Comparison of ENCODE assay signal across 30 cellular contexts in genomic region chr14:46399049-46399448, GRCh38.
DNase-seq lines count a peak whose midpoint lies in the region; ATAC-seq, FAIRE-seq and TF ChIP-seq lines count a peak whose summit lies in the region.
"Had no signal": no experiment of that assay in that cellular context is flagged by ENCODE, and none has a peak within 500 bp of the region (broad histone marks: within the 10 kb centered on the region; RNA-seq: fewer than 3 reads in every experiment).

No MANE protein-coding gene starts in this region.

- no peak for ATAC-seq in activated T-cell treated with anti-CD3 and anti-CD28 coated beads, Interleukin-2, amount 50 U/mL, for 72 hours (replicated peaks in 1 of 2)
- no peak for ATAC-seq in HG02870 (IDR thresholded peaks at IDR 0.05; ENCODE audit: unreplicated experiment)
- ATAC-seq: CD8-positive, alpha-beta T cell; esophagus mucosa; HCT116 had no signal

- no peaks in the 10 kb centered on the region for H4K20me1 ChIP-seq in H9 (ENCODE audit: control insufficient read depth, insufficient read depth, insufficient read length)

- no peak overlapping the region for H4K8ac ChIP-seq in H9 (replicated peaks; ENCODE audit: insufficient read length, low read depth, low read length)

- H3K27me3 Mint-ChIP-seq in H9 (ENCODE audit: low read depth): no peaks in the 10 kb centered on the region
- no peaks in the 10 kb centered on the region for H3K27me3 Mint-ChIP-seq in activated T-cell treated with anti-CD3 and anti-CD28 coated beads, Interleukin-2, amount 50 U/mL, for 72 hours (ENCODE audit: low read depth)
- H3K27me3 Mint-ChIP-seq: activated naive CD4-positive, alpha-beta T cell treated with anti-CD3 and anti-CD28 coated beads, Interleukin-2, amount 50 U/mL, for 24 hours; B cell; naive B cell had no signal

- FAIRE-seq in urothelium cell line (lab: Jason Lieb, UNC) (no peak), frontal cortex (lab: Jason Lieb, UNC) (no peak)
- FAIRE-seq: HTR-8/SVneo had no signal

- DNase-seq in BE2C (peak; percentile 46), H9 (no peak), NCI-H2107 treated with DMSO at 0.1 percent for 48 hours (lab: John Stamatoyannopoulos, UW; ENCODE audit: unreplicated experiment) (peak; percentile 85), SK-N-DZ (ENCODE audit: low spot score) (peak; percentile 85), urothelium cell line (ENCODE audit: low spot score) (no peak), frontal cortex (ENCODE audit: low spot score in 2 of 2) (no peak)
- DNase-seq in activated T-cell treated with anti-CD3 and anti-CD28 coated beads, Interleukin-2, amount 50 U/mL, for 72 hours: no peak
- DNase-seq: ACHN; amygdala; brain microvascular endothelial cell; CD8-positive, alpha-beta T cell; cerebellar nuclear complex; head of caudate nucleus; kidney; naive B cell; NCI-H524 treated with DMSO at 0.1 percent for 48 hours; nucleus accumbens; Peyer's patch; sigmoid colon; stimulated activated CD4-positive, alpha-beta T cell treated with anti-CD3 and anti-CD28 coated beads, Interleukin-4, amount 100 ng/mL, for 4 hours; T-helper 9 cell; tibial artery had no signal

- no peaks in the 10 kb centered on the region for H3K9me3 ChIP-seq in BE2C
- no peaks in the 10 kb centered on the region for H3K9me3 ChIP-seq in H9 (ENCODE audit: control insufficient read depth, low read depth, low read length)
- H3K9me3 ChIP-seq: Peyer's patch, prostate gland, sigmoid colon, tibial artery had no signal

- no peak overlapping the region for H3K18ac ChIP-seq in H9 (ENCODE audit: insufficient read length, low read depth, low read length)

- no peak overlapping the region for H2BK120ac ChIP-seq in H9 (ENCODE audit: low read depth, low read length, poor library complexity, severe bottlenecking)

- no peaks in the 10 kb centered on the region for H3K79me2 ChIP-seq in H9 (ENCODE audit: insufficient read depth, low read length)

- no peak overlapping the region for H3K4ac ChIP-seq in H9 (ENCODE audit: low read depth, low read length)

- H3K9ac ChIP-seq in H9 (ENCODE audit: extremely low read depth, insufficient read length, low read length): no peak overlapping the region

- H2AFZ ChIP-seq in H9 (ENCODE audit: low read length): no peak overlapping the region

- no peak overlapping the region for H3K27ac ChIP-seq in H9 (ENCODE audit: insufficient read length, low read depth, low read length)
- H3K27ac ChIP-seq: brain microvascular endothelial cell, Peyer's patch, prostate gland, sigmoid colon, tibial artery had no signal

- H3K27me3 ChIP-seq in BE2C: no peaks in the 10 kb centered on the region
- H3K27me3 ChIP-seq in H9 (ENCODE audit: insufficient read depth, low read length): no peaks in the 10 kb centered on the region
- H3K27me3 ChIP-seq: brain microvascular endothelial cell, Peyer's patch, sigmoid colon, tibial artery had no signal

- no peak overlapping the region for H3K4me3 Mint-ChIP-seq in H9
- H3K4me3 Mint-ChIP-seq in activated T-cell treated with anti-CD3 and anti-CD28 coated beads, Interleukin-2, amount 50 U/mL, for 72 hours: no peak overlapping the region
- H3K4me3 Mint-ChIP-seq: activated naive CD4-positive, alpha-beta T cell treated with anti-CD3 and anti-CD28 coated beads, Interleukin-2, amount 50 U/mL, for 24 hours; B cell; CD8-positive, alpha-beta T cell; naive B cell had no signal

- H3K79me1 ChIP-seq in H9 (ENCODE audit: insufficient read depth, low read depth, low read length, poor library complexity, severe bottlenecking): no peaks in the 10 kb centered on the region

- H2BK12ac ChIP-seq in H9 (ENCODE audit: insufficient read length, low read depth, low read length): peak overlapping the region; percentile 82

- no peak overlapping the region for H2BK15ac ChIP-seq in H9 (ENCODE audit: low read depth, low read length)

- no peak overlapping the region for H2AK5ac ChIP-seq in H9 (ENCODE audit: insufficient read length, low read length)

- H3K23ac ChIP-seq in H9 (ENCODE audit: insufficient read length, low read depth, low read length): no peak overlapping the region

- no peaks in the 10 kb centered on the region for H3K9me3 Mint-ChIP-seq in H9
- peaks cover 0 to 4% of the 10 kb centered on the region in 2 donors for H3K9me3 Mint-ChIP-seq in activated T-cell treated with anti-CD3 and anti-CD28 coated beads, Interleukin-2, amount 50 U/mL, for 72 hours
- H3K9me3 Mint-ChIP-seq: activated naive CD4-positive, alpha-beta T cell treated with anti-CD3 and anti-CD28 coated beads, Interleukin-2, amount 50 U/mL, for 24 hours had no signal

- H3K4me2 ChIP-seq in H9 (ENCODE audit: insufficient read depth, insufficient read length, low read length): no peak overlapping the region

- no peak overlapping the region for H2BK5ac ChIP-seq in H9 (ENCODE audit: insufficient read length, low read length)

- no peak overlapping the region for H3K4me3 ChIP-seq in BE2C (ENCODE audit: low read depth, low read length)
- H3K4me3 ChIP-seq: Peyer's patch, prostate gland, sigmoid colon, tibial artery had no signal

- H4K91ac ChIP-seq in H9 (ENCODE audit: insufficient read length, low read depth, low read length): no peak overlapping the region

- no peak overlapping the region for H3K14ac ChIP-seq in H9 (ENCODE audit: insufficient read depth, low read length)

- H4K5ac ChIP-seq in H9 (ENCODE audit: insufficient read length, low read depth, low read length): no peak overlapping the region

- 100% methylated on average over 3 of the region's 5 CpGs for WGBS in H9 (ENCODE audit: extremely low coverage, insufficient read length, low lambda C conversion rate)

- H3K56ac ChIP-seq in H9 (ENCODE audit: insufficient read length, low read depth, low read length): no peak overlapping the region

- peaks cover 31 to 32% of the 10 kb centered on the region in 2 experiments for H3K4me1 Mint-ChIP-seq in H9
- no peaks in the 10 kb centered on the region for H3K4me1 Mint-ChIP-seq in activated T-cell treated with anti-CD3 and anti-CD28 coated beads, Interleukin-2, amount 50 U/mL, for 72 hours (ENCODE audit: low read depth)
- H3K4me1 Mint-ChIP-seq: activated naive CD4-positive, alpha-beta T cell treated with anti-CD3 and anti-CD28 coated beads, Interleukin-2, amount 50 U/mL, for 24 hours; B cell; naive B cell had no signal

- no peaks in the 10 kb centered on the region for H3K23me2 ChIP-seq in H9 (ENCODE audit: insufficient read length, low read depth, low read length, poor library complexity, severe bottlenecking)

- no peaks in the 10 kb centered on the region; a peak in 1 of 7 replicates for H3K36me3 Mint-ChIP-seq in H9 (ENCODE audit: insufficient read depth in 1 of 3, low read depth in 3 of 3)
- peaks cover 0 to 1% of the 10 kb centered on the region in 2 donors for H3K36me3 Mint-ChIP-seq in activated T-cell treated with anti-CD3 and anti-CD28 coated beads, Interleukin-2, amount 50 U/mL, for 72 hours (ENCODE audit: insufficient read depth in 2 of 2)
- H3K36me3 Mint-ChIP-seq: activated naive CD4-positive, alpha-beta T cell treated with anti-CD3 and anti-CD28 coated beads, Interleukin-2, amount 50 U/mL, for 24 hours; CD8-positive, alpha-beta T cell; naive B cell had no signal

- H3K4me1 ChIP-seq in BE2C (0 out of 2 replicates have a peak, but pooled peaks cover 5% of the 10 kb centered on the region), H9 (ENCODE audit: insufficient read depth, low read length) (no peaks in the 10 kb centered on the region; the same call in 1 of the 2 replicates)
- H3K4me1 ChIP-seq: Peyer's patch, prostate gland, sigmoid colon, tibial artery had no signal

- no peak for TF ChIP-seq CTCF in BE2C (IDR thresholded peaks at IDR 0.05; ENCODE audit: low read depth, low read length)
- TF ChIP-seq CTCF in H9 (conservative IDR thresholded peaks at IDR 0.05): no peak

- H2BK20ac ChIP-seq in H9 (ENCODE audit: low read depth, low read length, poor library complexity, severe bottlenecking): no peak overlapping the region

- H3T11ph ChIP-seq in H9 (ENCODE audit: low read length): no peak overlapping the region

- no peaks in the 10 kb centered on the region for H3K36me3 ChIP-seq in BE2C
- H3K36me3 ChIP-seq: brain microvascular endothelial cell, Peyer's patch, prostate gland, sigmoid colon, tibial artery had no signal

- no peak overlapping the region for H3K27ac Mint-ChIP-seq in H9
- H3K27ac Mint-ChIP-seq in activated T-cell treated with anti-CD3 and anti-CD28 coated beads, Interleukin-2, amount 50 U/mL, for 72 hours: no peak overlapping the region
- H3K27ac Mint-ChIP-seq: activated naive CD4-positive, alpha-beta T cell treated with anti-CD3 and anti-CD28 coated beads, Interleukin-2, amount 50 U/mL, for 24 hours; activated T-helper 2 cell treated with anti-CD3 and anti-CD28 coated beads, Interferon-gamma antibody, Interleukin-2, Interleukin-4, amounts not matched to agents 10 μg/mL and 5 μg/mL and 100 μg/mL, durations not matched to agents 14 hours and 24 hours and 36 hours; B cell; CD8-positive, alpha-beta T cell; naive B cell had no signal

Comparison
In these comparisons a context has a peak if more than half of its experiments do, and no peak if none do; other contexts are left out.
1. DNase-seq: peak in BE2C (single experiment), NCI-H2107 treated with DMSO at 0.1 percent for 48 hours (single experiment) and SK-N-DZ (single experiment); none in H9 (single experiment), activated T-cell treated with anti-CD3 and anti-CD28 coated beads, Interleukin-2, amount 50 U/mL, for 72 hours (0 of 2), urothelium cell line (single experiment) and frontal cortex (0 of 2).